1 cellular context compared by ENCODE assay signal in the genomic region with DNA sequence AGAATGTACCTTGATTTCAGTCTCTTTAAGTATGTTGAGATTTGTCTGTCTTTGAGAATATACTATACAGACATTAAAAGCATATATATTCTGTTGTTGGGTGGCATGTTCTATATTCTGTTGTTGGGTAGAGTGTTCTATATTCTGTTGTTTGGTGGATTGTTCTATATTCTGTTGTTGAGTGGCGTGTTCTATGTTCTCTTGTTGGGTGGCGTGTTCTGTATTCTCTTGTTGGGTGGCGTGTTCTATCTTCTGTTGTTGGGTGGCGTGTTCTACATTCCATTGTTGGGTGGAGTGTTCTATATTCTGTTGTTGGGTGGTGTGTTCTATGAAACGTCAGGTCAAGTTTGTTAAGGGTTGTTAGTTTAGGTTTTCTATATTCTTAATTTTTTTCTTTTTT.
TF ChIP-seq lines count a peak whose summit lies in the region.

No MANE protein-coding gene starts in this region.

TF ChIP-seq in A549, 52 proteins besides CTCF, POLR2A, EP300 and RAD21 (continued from another document):
- TF ChIP-seq, protein P1, sequence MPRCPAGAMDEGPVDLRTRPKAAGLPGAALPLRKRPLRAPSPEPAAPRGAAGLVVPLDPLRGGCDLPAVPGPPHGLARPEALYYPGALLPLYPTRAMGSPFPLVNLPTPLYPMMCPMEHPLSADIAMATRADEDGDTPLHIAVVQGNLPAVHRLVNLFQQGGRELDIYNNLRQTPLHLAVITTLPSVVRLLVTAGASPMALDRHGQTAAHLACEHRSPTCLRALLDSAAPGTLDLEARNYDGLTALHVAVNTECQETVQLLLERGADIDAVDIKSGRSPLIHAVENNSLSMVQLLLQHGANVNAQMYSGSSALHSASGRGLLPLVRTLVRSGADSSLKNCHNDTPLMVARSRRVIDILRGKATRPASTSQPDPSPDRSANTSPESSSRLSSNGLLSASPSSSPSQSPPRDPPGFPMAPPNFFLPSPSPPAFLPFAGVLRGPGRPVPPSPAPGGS (IDR thresholded peaks at IDR 0.05), result no peak
- TF ChIP-seq ZSCAN20 (CRISPR knock-in tag; IDR thresholded peaks at IDR 0.05) (no peak), KDM1A (IDR thresholded peaks at IDR 0.05; ENCODE audit: low read depth) (no peak), HEYL (CRISPR knock-in tag; IDR thresholded peaks at IDR 0.05) (no peak), HOXB5 (CRISPR knock-in tag; IDR thresholded peaks at IDR 0.05) (no peak), CBX8 (IDR thresholded peaks at IDR 0.05) (no peak), NPAS2 (CRISPR knock-in tag; IDR thresholded peaks at IDR 0.05; ENCODE audit: borderline replicate concordance) (no peak), MAZ (IDR thresholded peaks at IDR 0.05; ENCODE audit: borderline replicate concordance, low read depth, low read length) (no peak)
- TF ChIP-seq, protein P2, sequence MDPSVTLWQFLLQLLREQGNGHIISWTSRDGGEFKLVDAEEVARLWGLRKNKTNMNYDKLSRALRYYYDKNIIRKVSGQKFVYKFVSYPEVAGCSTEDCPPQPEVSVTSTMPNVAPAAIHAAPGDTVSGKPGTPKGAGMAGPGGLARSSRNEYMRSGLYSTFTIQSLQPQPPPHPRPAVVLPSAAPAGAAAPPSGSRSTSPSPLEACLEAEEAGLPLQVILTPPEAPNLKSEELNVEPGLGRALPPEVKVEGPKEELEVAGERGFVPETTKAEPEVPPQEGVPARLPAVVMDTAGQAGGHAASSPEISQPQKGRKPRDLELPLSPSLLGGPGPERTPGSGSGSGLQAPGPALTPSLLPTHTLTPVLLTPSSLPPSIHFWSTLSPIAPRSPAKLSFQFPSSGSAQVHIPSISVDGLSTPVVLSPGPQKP (IDR thresholded peaks at IDR 0.05; ENCODE audit: low read depth, low read length), result no peak
